Comparison of ENCODE assay signal across 1 cellular context in genomic region chr2:636649-637405, GRCh38.
TF ChIP-seq lines count a peak whose summit lies in the region.

No MANE protein-coding gene starts in this region.

TF ChIP-seq in HepG2, 621 proteins besides CTCF, POLR2A, EP300 and RAD21 (continued from another document and continues in another):
- TF ChIP-seq AHDC1 (CRISPR knock-in tag; IDR thresholded peaks at IDR 0.05; ENCODE audit: borderline replicate concordance) (no peak), PRMT3 (CRISPR knock-in tag; IDR thresholded peaks at IDR 0.05; ENCODE audit: borderline replicate concordance, low read depth) (peak; percentile 72; the same call in 1 of the 2 replicates), ZNF512B (CRISPR knock-in tag; IDR thresholded peaks at IDR 0.05; ENCODE audit: borderline replicate concordance) (no peak), ZNF362 (CRISPR knock-in tag; IDR thresholded peaks at IDR 0.05; ENCODE audit: borderline replicate concordance) (no peak), TMF1 (CRISPR knock-in tag; IDR thresholded peaks at IDR 0.05; ENCODE audit: low read depth) (peak; percentile 77; the same call in 1 of the 2 replicates), CSRNP1 (CRISPR knock-in tag; IDR thresholded peaks at IDR 0.05) (peak; percentile 76), DNMT1 (CRISPR knock-in tag; IDR thresholded peaks at IDR 0.05) (peak; percentile 62; the same call in 1 of the 2 replicates), SMAD3 (CRISPR knock-in tag; IDR thresholded peaks at IDR 0.05) (no peak), ZNF253 (CRISPR knock-in tag; IDR thresholded peaks at IDR 0.05; ENCODE audit: borderline replicate concordance) (peak; percentile 44; the same call in 1 of the 2 replicates), U2AF2 (IDR thresholded peaks at IDR 0.05; ENCODE audit: low read depth, low read length) (no peak), HNRNPLL (IDR thresholded peaks at IDR 0.05; ENCODE audit: low read depth, low read length, poor library complexity, severe bottlenecking) (no peak), THAP9 (CRISPR knock-in tag; IDR thresholded peaks at IDR 0.05; ENCODE audit: borderline replicate concordance) (no peak), ZBTB37 (CRISPR knock-in tag; IDR thresholded peaks at IDR 0.05) (no peak), SPEN (CRISPR knock-in tag; IDR thresholded peaks at IDR 0.05; ENCODE audit: low read depth) (no peak), ZNF629 (CRISPR knock-in tag; conservative IDR thresholded peaks at IDR 0.05) (peak; percentile 27; the same call in 1 of the 2 replicates), LCORL (IDR thresholded peaks at IDR 0.05) (0 out of 2 replicates have a peak, but pooled peaks have one; percentile 17), LCORL (CRISPR knock-in tag; IDR thresholded peaks at IDR 0.05) (no peak), HOXA5 (CRISPR knock-in tag; IDR thresholded peaks at IDR 0.05) (0 out of 2 replicates have a peak, but pooled peaks have one; percentile 29), TRIM24 (CRISPR knock-in tag; IDR thresholded peaks at IDR 0.05) (peak; percentile 41; the same call in 1 of the 2 replicates), ZNF124 (CRISPR knock-in tag; IDR thresholded peaks at IDR 0.05) (no peak), NFKBIZ (CRISPR knock-in tag; IDR thresholded peaks at IDR 0.05) (no peak), MEF2D (CRISPR knock-in tag; IDR thresholded peaks at IDR 0.05) (no peak), ATF4 (CRISPR knock-in tag; IDR thresholded peaks at IDR 0.05) (no peak), CREBL2 (CRISPR knock-in tag; IDR thresholded peaks at IDR 0.05; ENCODE audit: borderline replicate concordance) (peak; percentile 86; the same call in 1 of the 2 replicates), ATF7 (IDR thresholded peaks at IDR 0.05) (no peak), ATF7 (CRISPR knock-in tag; IDR thresholded peaks at IDR 0.05) (no peak), ZZZ3 (CRISPR knock-in tag; IDR thresholded peaks at IDR 0.05; ENCODE audit: borderline replicate concordance) (no peak), ZKSCAN1 (IDR thresholded peaks at IDR 0.05; ENCODE audit: low read length) (no peak), SP2 (CRISPR knock-in tag; IDR thresholded peaks at IDR 0.05) (no peak), KDM1A (CRISPR knock-in tag; IDR thresholded peaks at IDR 0.05) (no peak), ZNF562 (CRISPR knock-in tag; IDR thresholded peaks at IDR 0.05; ENCODE audit: borderline replicate concordance) (no peak), CAMTA2 (CRISPR knock-in tag; IDR thresholded peaks at IDR 0.05; ENCODE audit: borderline replicate concordance) (no peak), ZNF234 (CRISPR knock-in tag; conservative IDR thresholded peaks at IDR 0.05) (no peak), SIX1 (CRISPR knock-in tag; IDR thresholded peaks at IDR 0.05; ENCODE audit: borderline replicate concordance) (no peak), ZMAT5 (CRISPR knock-in tag; IDR thresholded peaks at IDR 0.05; ENCODE audit: borderline replicate concordance, low read depth) (no peak), ZNF564 (CRISPR knock-in tag; IDR thresholded peaks at IDR 0.05) (no peak), LRRFIP1 (CRISPR knock-in tag; conservative IDR thresholded peaks at IDR 0.05) (no peak), ZNF839 (CRISPR knock-in tag; IDR thresholded peaks at IDR 0.05; ENCODE audit: borderline replicate concordance) (no peak), MIER2 (CRISPR knock-in tag; IDR thresholded peaks at IDR 0.05) (no peak), ZNF569 (CRISPR knock-in tag; IDR thresholded peaks at IDR 0.05; ENCODE audit: borderline replicate concordance) (no peak), SRSF9 (IDR thresholded peaks at IDR 0.05; ENCODE audit: borderline replicate concordance, insufficient read depth, low read depth, low read length, poor library complexity, severe bottlenecking) (no peak)
